In genomic region chr6:82179415-82179814, GRCh38 we compare ENCODE assay signal across 23 cellular contexts.
DNase-seq lines count a peak whose midpoint lies in the region; ATAC-seq, FAIRE-seq and TF ChIP-seq lines count a peak whose summit lies in the region.
"Had no signal": no experiment of that assay in that cellular context is flagged by ENCODE, and none has a peak within 500 bp of the region (broad histone marks: within the 10 kb centered on the region; RNA-seq: fewer than 3 reads in every experiment).

No MANE protein-coding gene starts in this region.

- in situ Hi-C loops in HepG2 (cut with HindIII; ENCODE audit: extremely low pct_ligation_motif_present, low pct_unique_long_range_greater_than_20kb), result no loop called here

- H3K27me3 ChIP-seq in liver (ENCODE audit: control insufficient read depth in 4 of 4, insufficient read depth in 4 of 4, low read length in 3 of 4) (no peaks in the 10 kb centered on the region), HepG2 (ENCODE audit: control insufficient read depth in 1 of 2, insufficient read depth in 2 of 2, low read length in 2 of 2) (no peaks in the 10 kb centered on the region), mesendoderm (ENCODE audit: insufficient read depth, low read length, poor library complexity) (no peaks in the 10 kb centered on the region), pancreas (no peaks in the 10 kb centered on the region)
- H3K27me3 ChIP-seq: BLaER1 had no signal

- H3K79me1 ChIP-seq in mesendoderm (ENCODE audit: low read length), result no peaks in the 10 kb centered on the region

- 90% methylated on average over 4 of the region's 4 CpGs for WGBS in liver
- 97% methylated on average over 4 of the region's 4 CpGs for WGBS in HepG2 (ENCODE audit: low lambda C conversion rate)
- no CpG with 5 or more reads among the region's 4 CpGs for WGBS in mesendoderm (ENCODE audit: extremely low coverage, insufficient coverage, low lambda C conversion rate)
- 82 to 83% methylated on average over 4 of the region's 4 CpGs for whole genome bisulfite sequencing in pancreas, 2 donors

- H2BK120ac ChIP-seq in mesendoderm (ENCODE audit: low read depth, low read length), result no peak overlapping the region

- H3K79me2 ChIP-seq in HepG2 (ENCODE audit: insufficient read depth, low read length) (no peaks in the 10 kb centered on the region), mesendoderm (ENCODE audit: control insufficient read depth, insufficient read depth, low read length) (no peaks in the 10 kb centered on the region)

- intact Hi-C loops in HepG2 (cut with micrococcal nuclease; ENCODE audit: unreplicated experiment) (loop anchor here (5.0 to 10.0 kb wide), 4 partner anchors 97 to 427 kb away; partner anchors contain the start of gene TENT5A), pancreas (cut with DNase I) (no loop called here)

- TF ChIP-seq RAD21 in liver (IDR thresholded peaks at IDR 0.05) (no peak), HepG2 (CRISPR knock-in tag; IDR thresholded peaks at IDR 0.05) (no peak)

- H3K4me2 ChIP-seq in HepG2 (ENCODE audit: low read depth, low read length) (no peak overlapping the region), mesendoderm (ENCODE audit: low read length) (no peak overlapping the region)
- H3K4me2 ChIP-seq: A549, BLaER1, KMS-11 had no signal

- H3K36me3 ChIP-seq in liver (ENCODE audit: control insufficient read depth in 4 of 4, insufficient read depth in 3 of 4, low read depth in 1 of 4, low read length in 3 of 4), result peaks cover 3 to 33% (median 20%) of the 10 kb centered on the region in 4 donors
- H3K36me3 ChIP-seq in HepG2 (replicated peaks in 1 of 2; ENCODE audit: control insufficient read depth in 1 of 2, insufficient read depth in 2 of 2, low read length in 2 of 2), result peaks cover 5 to 61% of the 10 kb centered on the region in 2 experiments
- H3K36me3 ChIP-seq in mesendoderm (ENCODE audit: control insufficient read depth, insufficient read depth, low read length), result peaks cover 2% of the 10 kb centered on the region
- H3K36me3 ChIP-seq in pancreas, result peaks cover 0 to 20% (median 10%) of the 10 kb centered on the region in 3 donors
- H3K36me3 ChIP-seq: BLaER1 had no signal

- ATAC-seq in HepG2 (no peak), pancreas (no peak)
- no peak for ATAC-seq in central memory CD8-positive, alpha-beta T cell (replicated peaks; ENCODE audit: extremely low read depth, poor library complexity, severe bottlenecking)
- no peak for ATAC-seq in stimulated activated effector memory CD8-positive, alpha-beta T cell treated with anti-CD3 and anti-CD28 coated beads, Interleukin-12 subunit alpha, Interleukin-12 subunit beta, amount 100 ng/mL, for 72 hours
- ATAC-seq: A549 had no signal

- no peak overlapping the region for H3K4me3 Mint-ChIP-seq in central memory CD8-positive, alpha-beta T cell
- no peak overlapping the region for H3K4me3 Mint-ChIP-seq in stimulated activated effector memory CD8-positive, alpha-beta T cell treated with anti-CD3 and anti-CD28 coated beads, Interleukin-12 subunit alpha, Interleukin-12 subunit beta, amount 100 ng/mL, for 72 hours
- H3K4me3 Mint-ChIP-seq: CD8-positive, alpha-beta memory T cell had no signal

- H3K4me1 ChIP-seq in liver (ENCODE audit: control insufficient read depth in 4 of 4, insufficient read depth in 4 of 4, low read length in 3 of 4), result no peaks in the 10 kb centered on the region
- H3K4me1 ChIP-seq in HepG2 (ENCODE audit: insufficient read depth, low read length), result no peaks in the 10 kb centered on the region
- no peaks in the 10 kb centered on the region for H3K4me1 ChIP-seq in mesendoderm (ENCODE audit: control insufficient read depth, low read depth, low read length)
- H3K4me1 ChIP-seq in pancreas, result no peaks in the 10 kb centered on the region
- H3K4me1 ChIP-seq: A549, BLaER1 had no signal

- H3K23ac ChIP-seq in mesendoderm (ENCODE audit: low read length), result no peak overlapping the region

- no peak for TF ChIP-seq POLR2A in HepG2 (IDR thresholded peaks at IDR 0.05; ENCODE audit: insufficient read depth in 1 of 2, low read depth in 2 of 2, low read length in 2 of 2)

- H3K9me3 ChIP-seq in liver (ENCODE audit: control insufficient read depth in 4 of 4, low read length in 3 of 4) (no peaks in the 10 kb centered on the region), HepG2 (ENCODE audit: low read length) (no peaks in the 10 kb centered on the region), pancreas (no peaks in the 10 kb centered on the region)
- H3K9me3 ChIP-seq: A549, BLaER1 had no signal

- no TSS peak for BruUV-seq in HepG2 (replicated peaks; lab: Mats Ljungman, UMichigan)

- H3K4me3 ChIP-seq in liver (ENCODE audit: low read depth in 1 of 3, low read length in 3 of 3) (no peak overlapping the region), HepG2 (replicated peaks in 1 of 3; ENCODE audit: insufficient read depth in 1 of 3, low read depth in 2 of 3, low read length in 3 of 3) (no peak overlapping the region), mesendoderm (ENCODE audit: low read length) (no peak overlapping the region), pancreas (no peak overlapping the region)
- H3K4me3 ChIP-seq: A549, BLaER1 had no signal

- no peak overlapping the region for H2AK5ac ChIP-seq in mesendoderm (ENCODE audit: low read length)

- no peaks in the 10 kb centered on the region for H3K9me3 Mint-ChIP-seq in central memory CD8-positive, alpha-beta T cell
- no peaks in the 10 kb centered on the region for H3K9me3 Mint-ChIP-seq in stimulated activated effector memory CD8-positive, alpha-beta T cell treated with anti-CD3 and anti-CD28 coated beads, Interleukin-12 subunit alpha, Interleukin-12 subunit beta, amount 100 ng/mL, for 72 hours
- H3K9me3 Mint-ChIP-seq: CD8-positive, alpha-beta memory T cell had no signal

- no peak for FAIRE-seq in HepG2 (lab: Jason Lieb, UNC)
- no peak for FAIRE-seq in pancreas (lab: Jason Lieb, UNC)
- FAIRE-seq: A549, D721Med, GM12892, GM18507, H54 had no signal

- H2BK15ac ChIP-seq in mesendoderm (replicated peaks; ENCODE audit: low read depth), result no peak overlapping the region

- no peaks in the 10 kb centered on the region for H3K27me3 Mint-ChIP-seq in central memory CD8-positive, alpha-beta T cell
- H3K27me3 Mint-ChIP-seq: CD8-positive, alpha-beta memory T cell had no signal

- peak overlapping the region; percentile 24 for H3K27ac Mint-ChIP-seq in central memory CD8-positive, alpha-beta T cell (ENCODE audit: low read depth)
- H3K27ac Mint-ChIP-seq in stimulated activated effector memory CD8-positive, alpha-beta T cell treated with anti-CD3 and anti-CD28 coated beads, Interleukin-12 subunit alpha, Interleukin-12 subunit beta, amount 100 ng/mL, for 72 hours, result peak overlapping the region; percentile 26

- TF ChIP-seq CTCF in liver (IDR thresholded peaks at IDR 0.05; ENCODE audit: low read depth, low read length, missing input control), result no peak
- no peak for TF ChIP-seq CTCF in HepG2 (CRISPR knock-in tag; IDR thresholded peaks at IDR 0.05)
- TF ChIP-seq CTCF in pancreas (IDR thresholded peaks at IDR 0.05), result no peak

- no peak overlapping the region for H3K18ac ChIP-seq in mesendoderm (ENCODE audit: low read length)

- no peak for DNase-seq in HepG2 (ENCODE audit: low spot score)
- DNase-seq in central memory CD8-positive, alpha-beta T cell (ENCODE audit: low spot score in 2 of 2), result no peak
- DNase-seq in mesendoderm, result peak; percentile 5
- no peak for DNase-seq in stimulated activated effector memory CD8-positive, alpha-beta T cell treated with anti-CD3 and anti-CD28 coated beads, Interleukin-12 subunit alpha, Interleukin-12 subunit beta, amount 100 ng/mL, for 72 hours (ENCODE audit: low spot score in 2 of 2)
- no peak for DNase-seq in pancreas
- no peak for DNase-seq in stimulated activated naive CD4-positive, alpha-beta T cell treated with Interleukin-2 at 50 U/mL for 16 hours (lab: John Stamatoyannopoulos, UW)
- no peak for DNase-seq in stimulated activated naive CD4-positive, alpha-beta T cell (lab: John Stamatoyannopoulos, UW)
- DNase-seq: CD8-positive, alpha-beta memory T cell; NCI-H1417; NCI-H187 treated with DMSO at 0.1 percent for 48 hours; NCI-H226; NCI-H524; NCI-H82; RPMI8226; SHP77 treated with DMSO at 0.1 percent for 48 hours had no signal

- no peak overlapping the region for H4K5ac ChIP-seq in mesendoderm (ENCODE audit: low read length)

- POLR2A ChIA-PET in HepG2 (lab: Yijun Ruan, JAX), result interaction anchor here (0.6 kb wide), 1 partner anchor 13 kb away, joined by 3 read pairs; no protein-coding TSS in a partner anchor

- CTCF ChIA-PET in HepG2 (lab: Yijun Ruan, JAX; ENCODE audit: low intra/inter-chr PET ratio, low total read pairs), result no interaction called here

- no peak overlapping the region for H2BK5ac ChIP-seq in mesendoderm (ENCODE audit: low read length)

- no peak overlapping the region for H3K56ac ChIP-seq in mesendoderm (ENCODE audit: low read length)

- no peak overlapping the region for H4K8ac ChIP-seq in mesendoderm (ENCODE audit: low read depth, low read length)

- TF ChIP-seq EP300 in HepG2 (IDR thresholded peaks at IDR 0.05; ENCODE audit: low read depth in 2 of 2, low read length in 2 of 2) (no peak), HepG2 (CRISPR knock-in tag; IDR thresholded peaks at IDR 0.05; ENCODE audit: borderline replicate concordance) (no peak)

- no peak overlapping the region for H3K9ac ChIP-seq in liver (ENCODE audit: low read depth in 1 of 2, low read length in 2 of 2)
- H3K9ac ChIP-seq in HepG2 (ENCODE audit: insufficient read depth, low read depth, low read length), result no peak overlapping the region
- no peak overlapping the region for H3K9ac ChIP-seq in mesendoderm (ENCODE audit: low read length)
- H3K9ac ChIP-seq: BLaER1, KMS-11 had no signal

- peaks cover 7% of the 10 kb centered on the region for H3K4me1 Mint-ChIP-seq in central memory CD8-positive, alpha-beta T cell
- peaks cover 8% of the 10 kb centered on the region for H3K4me1 Mint-ChIP-seq in stimulated activated effector memory CD8-positive, alpha-beta T cell treated with anti-CD3 and anti-CD28 coated beads, Interleukin-12 subunit alpha, Interleukin-12 subunit beta, amount 100 ng/mL, for 72 hours
- H3K4me1 Mint-ChIP-seq: CD8-positive, alpha-beta memory T cell had no signal

- H3K36me3 Mint-ChIP-seq in central memory CD8-positive, alpha-beta T cell (ENCODE audit: insufficient read depth), result peaks cover 42% of the 10 kb centered on the region
- H3K36me3 Mint-ChIP-seq in stimulated activated effector memory CD8-positive, alpha-beta T cell treated with anti-CD3 and anti-CD28 coated beads, Interleukin-12 subunit alpha, Interleukin-12 subunit beta, amount 100 ng/mL, for 72 hours, result peaks cover 93% of the 10 kb centered on the region

- H3K4ac ChIP-seq in mesendoderm (ENCODE audit: low read depth, low read length), result no peak overlapping the region

- no peaks in the 10 kb centered on the region for H4K20me1 ChIP-seq in HepG2 (ENCODE audit: insufficient read depth, low read length)
- H4K20me1 ChIP-seq: BLaER1 had no signal

- H2AFZ ChIP-seq in HepG2 (ENCODE audit: low read length), result no peak overlapping the region

- H3K27ac ChIP-seq in liver (ENCODE audit: low read depth in 1 of 2, low read length in 2 of 2) (no peak overlapping the region), HepG2 (ENCODE audit: extremely low read length, insufficient read depth, low read length) (no peak overlapping the region), mesendoderm (ENCODE audit: low read depth, low read length) (no peak overlapping the region), pancreas (no peak overlapping the region)
- H3K27ac ChIP-seq: A549, BLaER1, KMS-11 had no signal

TF ChIP-seq in liver, 16 proteins besides CTCF, POLR2A, EP300 and RAD21 (continues in another document):
- peak; percentile 23 to 28 for TF ChIP-seq HNF4A (conservative IDR thresholded peaks at IDR 0.05)
